1 cellular context compared by ENCODE assay signal in the genomic region with DNA sequence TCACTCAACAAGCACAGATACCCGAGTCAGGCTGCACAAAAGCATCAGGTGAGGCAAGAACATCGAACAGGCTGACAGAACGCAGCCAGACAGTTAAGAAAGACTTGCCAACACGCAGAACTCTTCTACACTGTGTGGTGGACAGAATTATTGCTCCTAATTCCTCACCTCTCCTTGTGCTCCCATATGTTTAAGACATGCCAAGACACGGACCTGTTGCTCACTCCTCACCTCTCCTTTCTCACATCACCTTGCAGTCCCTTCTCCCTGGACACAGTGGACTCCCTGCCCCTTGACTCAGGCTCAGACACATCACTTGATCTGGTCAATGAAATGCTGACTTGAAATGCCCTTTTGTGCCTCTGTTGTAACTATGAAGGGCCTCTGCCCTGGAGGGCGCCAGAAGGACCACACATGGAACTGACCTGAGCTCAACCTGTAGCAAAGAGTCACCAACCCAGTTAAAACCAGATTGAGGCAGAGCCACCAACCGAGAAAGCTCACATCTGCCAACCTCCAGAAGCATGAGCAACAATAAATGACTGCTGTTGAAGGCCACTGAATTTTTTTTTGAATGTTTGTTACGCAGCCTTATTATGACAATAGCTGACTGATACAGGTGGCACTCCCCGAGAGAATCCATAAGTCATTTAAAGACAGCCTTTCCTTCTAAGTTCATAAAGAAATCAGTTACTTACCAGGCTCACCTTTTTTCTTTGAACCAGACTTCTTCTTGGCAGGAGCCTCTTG.
A peak's percentile ranks its signal among the peaks of the same experiment; 100 is the strongest.
TF ChIP-seq lines count a peak whose summit lies in the region.

No MANE protein-coding gene starts in this region.

TF ChIP-seq in K562, 482 proteins besides CTCF, POLR2A, EP300 and RAD21:
- TF ChIP-seq HDAC2 (IDR thresholded peaks at IDR 0.05) (0 out of 2 replicates have a peak, but pooled peaks have one; percentile 26), CBX1 (IDR thresholded peaks at IDR 0.05; ENCODE audit: low read depth) (peak; percentile 54; the same call in 1 of the 2 replicates), RCOR1 (IDR thresholded peaks at IDR 0.05; ENCODE audit: borderline replicate concordance in 1 of 2, low read depth in 2 of 2, low read length in 2 of 2) (0 out of 4 replicates have a peak, but pooled peaks of 1 of the 2 experiments have one; percentile 9), CHD4 (IDR thresholded peaks at IDR 0.05; ENCODE audit: insufficient read depth, insufficient replicate concordance, low read depth, low read length, poor library complexity, severe bottlenecking) (peak; percentile 64), CBX3 (IDR thresholded peaks at IDR 0.05; ENCODE audit: borderline replicate concordance in 1 of 2, low read length in 2 of 2) (peak in 1 of 2 experiments; percentile 68; a peak in 1 of 3 replicates), COPS2 (conservative IDR thresholded peaks at IDR 0.05) (no peak), ZNF121 (CRISPR knock-in tag; conservative IDR thresholded peaks at IDR 0.05) (no peak), ADNP (tag; IDR thresholded peaks at IDR 0.05) (peak; percentile 44; the same call in 1 of the 2 replicates), BCOR (IDR thresholded peaks at IDR 0.05) (peak; percentile 82), KDM1A (IDR thresholded peaks at IDR 0.05) (peak; percentile 28 to 47; a peak in 2 of 4 replicates), TRIM28 (IDR thresholded peaks at IDR 0.05) (peak; percentile 61; the same call in 1 of the 2 replicates), RBM25 (IDR thresholded peaks at IDR 0.05; ENCODE audit: low read depth, low read length, severe bottlenecking) (peak; percentile 87)
- TF ChIP-seq, protein P1, sequence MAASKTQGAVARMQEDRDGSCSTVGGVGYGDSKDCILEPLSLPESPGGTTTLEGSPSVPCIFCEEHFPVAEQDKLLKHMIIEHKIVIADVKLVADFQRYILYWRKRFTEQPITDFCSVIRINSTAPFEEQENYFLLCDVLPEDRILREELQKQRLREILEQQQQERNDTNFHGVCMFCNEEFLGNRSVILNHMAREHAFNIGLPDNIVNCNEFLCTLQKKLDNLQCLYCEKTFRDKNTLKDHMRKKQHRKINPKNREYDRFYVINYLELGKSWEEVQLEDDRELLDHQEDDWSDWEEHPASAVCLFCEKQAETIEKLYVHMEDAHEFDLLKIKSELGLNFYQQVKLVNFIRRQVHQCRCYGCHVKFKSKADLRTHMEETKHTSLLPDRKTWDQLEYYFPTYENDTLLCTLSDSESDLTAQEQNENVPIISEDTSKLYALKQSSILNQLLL (CRISPR knock-in tag; IDR thresholded peaks at IDR 0.05; ENCODE audit: borderline replicate concordance) = no peak
